Comparison of ENCODE assay signal across 17 cellular contexts in the genomic region with DNA sequence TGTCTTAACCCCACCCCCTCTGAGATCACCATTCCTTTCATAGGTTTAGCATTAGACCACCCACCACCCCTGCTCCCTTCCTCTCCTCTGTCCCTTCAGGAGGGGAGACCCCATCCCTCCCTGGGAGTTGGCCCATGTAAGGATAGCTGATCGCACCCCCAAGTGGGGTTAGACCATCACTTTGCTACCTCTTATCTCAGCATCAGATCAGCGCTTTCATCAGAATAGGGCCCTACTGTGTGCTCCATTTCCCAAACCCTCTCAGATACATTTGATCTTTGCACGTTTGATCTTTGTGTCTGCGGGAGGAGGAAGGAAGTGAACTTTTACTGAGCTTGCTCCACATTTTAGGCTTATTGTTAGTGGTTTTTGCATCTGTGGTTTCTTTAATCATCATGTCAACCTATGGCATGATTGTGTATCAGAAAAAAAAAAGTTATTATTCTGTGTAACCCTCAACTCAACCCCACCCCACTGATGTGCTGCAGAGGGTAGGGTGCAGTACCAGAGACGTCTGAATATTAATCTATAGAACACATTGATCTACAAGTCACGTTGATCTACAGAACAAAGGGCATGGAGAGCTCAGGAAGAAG.
DNase-seq lines count a peak whose midpoint lies in the region; TF ChIP-seq lines count a peak whose summit lies in the region.
"Had no signal": no experiment of that assay in that cellular context is flagged by ENCODE, and none has a peak within 500 bp of the region (broad histone marks: within the 10 kb centered on the region; RNA-seq: fewer than 3 reads in every experiment).

No MANE protein-coding gene starts in this region.

- H3K4me3 ChIP-seq in NB4 (ENCODE audit: low read depth, low read length), result no peak overlapping the region
- H3K4me3 ChIP-seq: esophagus squamous epithelium had no signal

- TF ChIP-seq POLR2A in NB4 (IDR thresholded peaks at IDR 0.05; ENCODE audit: extremely low read depth, insufficient read length), result no peak

- peak; percentile 14 to 22 for DNase-seq in activated CD4-positive, alpha-beta T cell treated with anti-CD3 and anti-CD28 coated beads for 4 hours
- DNase-seq in activated CD4-positive, alpha-beta T cell treated with anti-CD3 and anti-CD28 coated beads, Interleukin-2, amount 50 U/mL, for 48 hours, result no peak
- DNase-seq in NB4 (ENCODE audit: low read depth) (peak; percentile 30), islet precursor cell (peak; percentile 14), NCI-H128 (lab: John Stamatoyannopoulos, UW; ENCODE audit: unreplicated experiment) (no peak), NCI-H524 treated with DMSO at 0.1 percent for 48 hours (lab: John Stamatoyannopoulos, UW) (no peak), COLO829 (ENCODE audit: low spot score) (no peak)
- peak; percentile 52 for DNase-seq in activated CD8-positive, alpha-beta memory T cell treated with anti-CD3 and anti-CD28 coated beads, Interleukin-2, amount 50 U/mL, for 48 hours
- DNase-seq: activated gamma-delta T cell treated with Interleukin-2 at 50 U/mL for 16 hours, esophagus squamous epithelium, glutamatergic neuron, MM.1S, NCI-H1930, NCI-H526, nephron progenitor cell, PC-3, SK-N-SH had no signal

- no peak for TF ChIP-seq CTCF in NB4 (IDR thresholded peaks at IDR 0.05; ENCODE audit: low read depth, low read length)

Comparison
In these comparisons a context has a peak if more than half of its experiments do, and no peak if none do; other contexts are left out.
1. DNase-seq: peak in activated CD4-positive, alpha-beta T cell treated with anti-CD3 and anti-CD28 coated beads for 4 hours (2 of 2), NB4 (single experiment), activated CD8-positive, alpha-beta memory T cell treated with anti-CD3 and anti-CD28 coated beads, Interleukin-2, amount 50 U/mL, for 48 hours (single experiment) and islet precursor cell (single experiment); none in activated CD4-positive, alpha-beta T cell treated with anti-CD3 and anti-CD28 coated beads, Interleukin-2, amount 50 U/mL, for 48 hours (0 of 2), NCI-H128 (single experiment), NCI-H524 treated with DMSO at 0.1 percent for 48 hours (single experiment) and COLO829 (single experiment).